ENCODE assay signal across 8 cellular contexts in the genomic region with DNA sequence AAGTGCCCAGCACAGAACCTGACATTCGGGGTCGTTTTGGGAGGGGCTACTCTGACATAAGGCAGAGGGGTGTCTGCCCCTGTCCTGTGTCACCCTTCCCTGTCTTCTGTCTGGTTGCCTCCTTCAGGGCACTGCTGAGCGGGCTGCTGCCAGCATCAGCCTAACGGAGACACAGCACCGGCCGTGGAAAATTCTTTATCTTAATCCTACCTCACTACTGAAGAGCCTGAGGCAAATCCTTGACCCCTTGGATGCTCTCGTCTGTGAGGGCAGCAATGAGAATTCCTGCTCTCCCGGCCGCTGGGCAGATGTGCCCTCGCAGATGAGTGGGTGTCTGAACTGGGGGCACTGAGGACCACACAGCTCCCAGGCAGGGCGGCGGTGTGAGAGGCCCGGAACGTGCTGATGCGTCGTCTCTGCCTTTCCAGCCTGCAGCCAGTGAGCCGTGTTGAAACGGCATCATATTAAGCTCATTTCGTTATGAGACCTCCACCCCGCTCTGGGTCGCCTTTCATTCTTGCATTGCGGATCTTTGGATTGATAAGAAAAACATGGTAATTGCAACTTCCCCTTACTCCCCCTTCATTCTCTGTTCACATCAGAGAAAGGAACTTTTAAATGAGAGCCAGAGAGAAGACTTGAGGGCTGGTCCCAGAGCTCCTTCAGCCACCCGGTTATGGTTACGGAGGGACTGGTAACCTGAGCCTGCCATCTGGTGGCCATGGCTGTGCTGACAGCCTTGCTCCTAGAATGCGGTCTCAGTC.
DNase-seq lines count a peak whose midpoint lies in the region; ATAC-seq and TF ChIP-seq lines count a peak whose summit lies in the region.

No MANE protein-coding gene starts in this region.

- H3K27me3 ChIP-seq in HUES6 (ENCODE audit: control insufficient read depth, insufficient read depth, low read length), result peaks cover 71% of the 10 kb centered on the region

- H3K4me1 ChIP-seq in HUES6 (ENCODE audit: control insufficient read depth, insufficient read depth, low read length), result peaks cover 16% of the 10 kb centered on the region

- H3K4me3 Mint-ChIP-seq in activated T-helper 17 cell treated with anti-CD3 and anti-CD28 coated beads, Interleukin-2, amount 50 U/mL, for 72 hours, result peak overlapping the region; percentile 45

- H3K4me3 ChIP-seq in HUES6 (ENCODE audit: low read depth, low read length), result peak overlapping the region; percentile 51
- H3K4me3 ChIP-seq in foreskin fibroblast (ENCODE audit: low read depth in 1 of 2, low read length in 2 of 2), result peak overlapping the region; percentile 21 to 27

- peak; percentile 93 for TF ChIP-seq CTCF in foreskin fibroblast (IDR thresholded peaks at IDR 0.05; ENCODE audit: low read depth, low read length)

- H3K27me3 Mint-ChIP-seq in activated T-helper 17 cell treated with anti-CD3 and anti-CD28 coated beads, Interleukin-2, amount 50 U/mL, for 72 hours, result peaks cover 35% of the 10 kb centered on the region

- DNase-seq in DMS153 treated with DMSO at 0.1 percent for 48 hours (lab: John Stamatoyannopoulos, UW; ENCODE audit: unreplicated experiment), result peak; percentile 89
- peak; percentile 84 for DNase-seq in OCI-M1 (lab: John Stamatoyannopoulos, UW)
- DNase-seq in foreskin fibroblast, result peak; percentile 67 to 87
- DNase-seq in nucleus accumbens (lab: John Stamatoyannopoulos, UW), result peak in 45 of 56 donors; percentile 7 to 81 (median 43)
- peak; percentile 90 for DNase-seq in superior temporal gyrus (ENCODE audit: extremely low spot score)

- no peak overlapping the region for H3K27ac ChIP-seq in HUES6 (ENCODE audit: low read depth, low read length)

- no peaks in the 10 kb centered on the region for H3K36me3 ChIP-seq in HUES6 (ENCODE audit: control insufficient read depth, insufficient read depth, low read length)

- H3K9me3 Mint-ChIP-seq in activated T-helper 17 cell treated with anti-CD3 and anti-CD28 coated beads, Interleukin-2, amount 50 U/mL, for 72 hours, result no peaks in the 10 kb centered on the region

- H3K9me3 ChIP-seq in HUES6 (ENCODE audit: control insufficient read depth, insufficient read depth, low read depth, low read length), result no peaks in the 10 kb centered on the region

- H3K9ac ChIP-seq in HUES6 (ENCODE audit: low read length), result no peak overlapping the region

- ATAC-seq in GM21529 (IDR thresholded peaks at IDR 0.05; ENCODE audit: unreplicated experiment), result peak; percentile 92
- ATAC-seq in activated T-helper 17 cell treated with anti-CD3 and anti-CD28 coated beads, Interleukin-2, amount 50 U/mL, for 72 hours (replicated peaks), result peak; percentile 85

- no peaks in the 10 kb centered on the region for H3K4me1 Mint-ChIP-seq in activated T-helper 17 cell treated with anti-CD3 and anti-CD28 coated beads, Interleukin-2, amount 50 U/mL, for 72 hours

- H3K36me3 Mint-ChIP-seq in activated T-helper 17 cell treated with anti-CD3 and anti-CD28 coated beads, Interleukin-2, amount 50 U/mL, for 72 hours (ENCODE audit: low read depth), result no peaks in the 10 kb centered on the region

- H3K27ac Mint-ChIP-seq in activated T-helper 17 cell treated with anti-CD3 and anti-CD28 coated beads, Interleukin-2, amount 50 U/mL, for 72 hours, result no peak overlapping the region
